In genomic region chr9:79256691-79257213, GRCh38 we compare ENCODE assay signal across 8 cellular contexts.
A peak's percentile ranks its signal among the peaks of the same experiment; 100 is the strongest.
DNase-seq lines count a peak whose midpoint lies in the region; ATAC-seq and TF ChIP-seq lines count a peak whose summit lies in the region.
"Had no signal": no experiment of that assay in that cellular context is flagged by ENCODE, and none has a peak within 500 bp of the region (broad histone marks: within the 10 kb centered on the region; RNA-seq: fewer than 3 reads in every experiment).

No MANE protein-coding gene starts in this region.

- peak; percentile 62 for ATAC-seq in RWPE2 (ENCODE audit: low read depth)
- no peak for ATAC-seq in CD8-positive, alpha-beta T cell

- TF ChIP-seq POLR2A in uterus (IDR thresholded peaks at IDR 0.05): no peak

- POLR2A ChIA-PET in CD8-positive, alpha-beta T cell (lab: Charles Lee): no interaction called here

- no peaks in the 10 kb centered on the region for H3K4me1 Mint-ChIP-seq in CD8-positive, alpha-beta T cell (ENCODE audit: low read depth)

- H3K9me3 Mint-ChIP-seq in CD8-positive, alpha-beta T cell: no peaks in the 10 kb centered on the region

- H3K36me3 ChIP-seq in MG63 (no peaks in the 10 kb centered on the region), RWPE2 (ENCODE audit: low read depth) (no peaks in the 10 kb centered on the region), kidney epithelial cell (ENCODE audit: control insufficient read depth, insufficient read depth, low read length) (no peaks in the 10 kb centered on the region), uterus (no peaks in the 10 kb centered on the region)
- H3K36me3 ChIP-seq in CD8-positive, alpha-beta T cell (ENCODE audit: insufficient read depth, low read length): no peaks in the 10 kb centered on the region

- no peaks in the 10 kb centered on the region for H3K36me3 Mint-ChIP-seq in CD8-positive, alpha-beta T cell

- H3K4me1 ChIP-seq in RWPE2 (ENCODE audit: insufficient read depth, poor library complexity, severe bottlenecking) (no peaks in the 10 kb centered on the region), uterus (no peaks in the 10 kb centered on the region)
- H3K4me1 ChIP-seq in CD8-positive, alpha-beta T cell (ENCODE audit: insufficient read depth, low read length): no peaks in the 10 kb centered on the region

- H3K27ac Mint-ChIP-seq in CD8-positive, alpha-beta T cell: no peak overlapping the region

- H3K4me3 ChIP-seq in MG63 (peak overlapping the region; percentile 7; the same call in 1 of the 2 replicates), RWPE2 (ENCODE audit: severe bottlenecking) (no peak overlapping the region), kidney epithelial cell (ENCODE audit: low read depth, low read length) (no peak overlapping the region), uterus (peak overlapping the region; percentile 7 to 16)
- H3K4me3 ChIP-seq in CD8-positive, alpha-beta T cell (ENCODE audit: low read depth, low read length): no peak overlapping the region
- H3K4me3 ChIP-seq: lung had no signal

- H3K27me3 ChIP-seq in MG63 (no peaks in the 10 kb centered on the region), RWPE2 (ENCODE audit: insufficient read depth, poor library complexity, severe bottlenecking) (peaks cover 42% of the 10 kb centered on the region), kidney epithelial cell (ENCODE audit: control insufficient read depth, insufficient read depth, low read length) (peaks cover 54% of the 10 kb centered on the region), uterus (no peaks in the 10 kb centered on the region)
- peaks cover 3% of the 10 kb centered on the region for H3K27me3 ChIP-seq in CD8-positive, alpha-beta T cell (ENCODE audit: insufficient read depth, low read length)

- H3K27me3 Mint-ChIP-seq in CD8-positive, alpha-beta T cell (ENCODE audit: low read depth): peaks cover 22% of the 10 kb centered on the region

- H3K9me3 ChIP-seq in MG63: no peaks in the 10 kb centered on the region
- H3K9me3 ChIP-seq in RWPE2 (ENCODE audit: severe bottlenecking): no peaks in the 10 kb centered on the region
- H3K9me3 ChIP-seq in uterus: no peaks in the 10 kb centered on the region
- no peaks in the 10 kb centered on the region for H3K9me3 ChIP-seq in CD8-positive, alpha-beta T cell (ENCODE audit: low read length)

- CTCF ChIA-PET in CD8-positive, alpha-beta T cell (lab: Charles Lee): no interaction called here

- no peak overlapping the region for H3K27ac ChIP-seq in RWPE2 (ENCODE audit: poor library complexity, severe bottlenecking)
- no peak overlapping the region for H3K27ac ChIP-seq in uterus
- H3K27ac ChIP-seq in CD8-positive, alpha-beta T cell (ENCODE audit: low read depth, low read length): no peak overlapping the region

- DNase-seq in MG63 (peak; percentile 69), RWPE2 (ENCODE audit: low spot score) (no peak), kidney epithelial cell (ENCODE audit: low read depth) (peak; percentile 90), uterus (no peak), RKO (ENCODE audit: low spot score) (no peak)
- DNase-seq in CD8-positive, alpha-beta T cell: no peak
- no peak for DNase-seq in stimulated activated CD4-positive, alpha-beta T cell treated with anti-CD3 and anti-CD28 coated beads, Interleukin-4, amount 100 ng/mL, for 24 hours

- no peak for TF ChIP-seq CTCF in RWPE2 (IDR thresholded peaks at IDR 0.05; ENCODE audit: poor library complexity, severe bottlenecking)
- no peak for TF ChIP-seq CTCF in kidney epithelial cell (IDR thresholded peaks at IDR 0.05; ENCODE audit: insufficient read depth, low read length, poor library complexity, severe bottlenecking)
- TF ChIP-seq CTCF in uterus (IDR thresholded peaks at IDR 0.05): no peak
- no peak for TF ChIP-seq CTCF in CD8-positive, alpha-beta T cell (IDR thresholded peaks at IDR 0.05)

- intact Hi-C loops in uterus (cut with DNase I; ENCODE audit: low total_unique reads): no loop called here
- intact Hi-C loops in CD8-positive, alpha-beta T cell (cut with DNase I, micrococcal nuclease): no loop called here

- H3K4me3 Mint-ChIP-seq in CD8-positive, alpha-beta T cell: no peak overlapping the region

Comparison
In these comparisons a context has a peak if more than half of its experiments do, and no peak if none do; other contexts are left out.
1. DNase-seq: peak in MG63 (single experiment) and kidney epithelial cell (single experiment); none in RWPE2 (single experiment), uterus (0 of 2), CD8-positive, alpha-beta T cell (0 of 7), RKO (single experiment) and stimulated activated CD4-positive, alpha-beta T cell treated with anti-CD3 and anti-CD28 coated beads, Interleukin-4, amount 100 ng/mL, for 24 hours (single experiment).
2. H3K4me3 ChIP-seq: peak in MG63 (single experiment) and uterus (2 of 2); none in RWPE2 (single experiment), kidney epithelial cell (single experiment) and CD8-positive, alpha-beta T cell (single experiment).